ENCODE assay signal across 2 cellular contexts in the genomic region with DNA sequence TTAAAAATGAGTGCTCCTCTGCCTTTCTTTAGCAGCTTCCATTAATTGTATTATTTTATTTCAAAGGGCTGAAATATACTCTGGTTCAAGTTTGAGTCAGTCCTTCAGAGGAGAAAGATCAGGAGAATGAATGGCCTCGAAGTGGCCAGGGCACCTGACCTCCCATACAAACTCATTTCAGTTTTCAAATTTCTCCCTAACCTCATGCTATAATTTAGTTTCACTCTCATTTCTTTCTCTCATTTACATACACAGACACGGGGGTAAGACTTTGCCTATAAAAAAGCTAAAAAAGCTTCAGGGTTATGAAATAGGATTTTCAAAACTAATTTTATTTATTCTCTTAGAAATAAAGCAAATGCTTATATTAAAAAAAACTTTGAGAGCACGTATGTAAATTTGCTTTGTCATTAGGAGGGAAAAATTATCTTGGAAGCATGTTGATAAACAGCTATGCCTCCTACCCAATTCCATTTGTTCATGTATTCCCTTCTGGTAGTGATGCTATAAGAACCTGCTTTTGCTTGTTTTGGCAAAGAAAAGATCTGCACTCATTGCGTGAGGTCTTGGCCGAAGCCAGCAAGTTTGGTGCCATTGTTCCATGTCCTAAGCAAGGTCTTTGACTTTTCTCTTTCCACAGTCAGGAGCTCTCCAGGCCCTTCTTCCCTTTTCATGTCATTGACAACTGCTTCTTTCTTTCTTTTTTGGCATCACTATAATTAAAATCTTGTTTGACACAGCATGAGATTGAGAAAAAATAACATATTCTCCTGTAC.
A peak's percentile ranks its signal among the peaks of the same experiment; 100 is the strongest.
TF ChIP-seq lines count a peak whose summit lies in the region.

No MANE protein-coding gene starts in this region.

TF ChIP-seq in liver, 16 proteins besides CTCF, POLR2A, EP300 and RAD21:
- TF ChIP-seq, protein P1, sequence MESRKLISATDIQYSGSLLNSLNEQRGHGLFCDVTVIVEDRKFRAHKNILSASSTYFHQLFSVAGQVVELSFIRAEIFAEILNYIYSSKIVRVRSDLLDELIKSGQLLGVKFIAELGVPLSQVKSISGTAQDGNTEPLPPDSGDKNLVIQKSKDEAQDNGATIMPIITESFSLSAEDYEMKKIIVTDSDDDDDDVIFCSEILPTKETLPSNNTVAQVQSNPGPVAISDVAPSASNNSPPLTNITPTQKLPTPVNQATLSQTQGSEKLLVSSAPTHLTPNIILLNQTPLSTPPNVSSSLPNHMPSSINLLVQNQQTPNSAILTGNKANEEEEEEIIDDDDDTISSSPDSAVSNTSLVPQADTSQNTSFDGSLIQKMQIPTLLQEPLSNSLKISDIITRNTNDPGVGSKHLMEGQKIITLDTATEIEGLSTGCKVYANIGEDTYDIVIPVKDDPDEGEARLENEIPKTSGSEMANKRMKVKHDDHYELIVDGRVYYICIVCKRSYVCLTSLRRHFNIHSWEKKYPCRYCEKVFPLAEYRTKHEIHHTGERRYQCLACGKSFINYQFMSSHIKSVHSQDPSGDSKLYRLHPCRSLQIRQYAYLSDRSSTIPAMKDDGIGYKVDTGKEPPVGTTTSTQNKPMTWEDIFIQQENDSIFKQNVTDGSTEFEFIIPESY (IDR thresholded peaks at IDR 0.05), result no peak
- TF ChIP-seq NR2F2 (IDR thresholded peaks at IDR 0.05) (no peak), HNF4G (IDR thresholded peaks at IDR 0.05) (no peak), RXRA (IDR thresholded peaks at IDR 0.05) (peak in 1 of 2 donors; percentile 53), FOXA1 (IDR thresholded peaks at IDR 0.05) (no peak), TAF1 (conservative IDR thresholded peaks at IDR 0.05) (no peak), FOXA2 (IDR thresholded peaks at IDR 0.05) (no peak), HNF4A (conservative IDR thresholded peaks at IDR 0.05) (peak in 1 of 2 donors; percentile 51), YY1 (IDR thresholded peaks at IDR 0.05) (peak; percentile 52), SP1 (IDR thresholded peaks at IDR 0.05) (no peak), GABPA (IDR thresholded peaks at IDR 0.05 in 1 of 2, conservative IDR thresholded peaks at IDR 0.05 in 1 of 2) (no peak), JUND (IDR thresholded peaks at IDR 0.05) (no peak), EGR1 (IDR thresholded peaks at IDR 0.05; ENCODE audit: low read depth in 2 of 2) (no peak)
- TF ChIP-seq, protein P2, sequence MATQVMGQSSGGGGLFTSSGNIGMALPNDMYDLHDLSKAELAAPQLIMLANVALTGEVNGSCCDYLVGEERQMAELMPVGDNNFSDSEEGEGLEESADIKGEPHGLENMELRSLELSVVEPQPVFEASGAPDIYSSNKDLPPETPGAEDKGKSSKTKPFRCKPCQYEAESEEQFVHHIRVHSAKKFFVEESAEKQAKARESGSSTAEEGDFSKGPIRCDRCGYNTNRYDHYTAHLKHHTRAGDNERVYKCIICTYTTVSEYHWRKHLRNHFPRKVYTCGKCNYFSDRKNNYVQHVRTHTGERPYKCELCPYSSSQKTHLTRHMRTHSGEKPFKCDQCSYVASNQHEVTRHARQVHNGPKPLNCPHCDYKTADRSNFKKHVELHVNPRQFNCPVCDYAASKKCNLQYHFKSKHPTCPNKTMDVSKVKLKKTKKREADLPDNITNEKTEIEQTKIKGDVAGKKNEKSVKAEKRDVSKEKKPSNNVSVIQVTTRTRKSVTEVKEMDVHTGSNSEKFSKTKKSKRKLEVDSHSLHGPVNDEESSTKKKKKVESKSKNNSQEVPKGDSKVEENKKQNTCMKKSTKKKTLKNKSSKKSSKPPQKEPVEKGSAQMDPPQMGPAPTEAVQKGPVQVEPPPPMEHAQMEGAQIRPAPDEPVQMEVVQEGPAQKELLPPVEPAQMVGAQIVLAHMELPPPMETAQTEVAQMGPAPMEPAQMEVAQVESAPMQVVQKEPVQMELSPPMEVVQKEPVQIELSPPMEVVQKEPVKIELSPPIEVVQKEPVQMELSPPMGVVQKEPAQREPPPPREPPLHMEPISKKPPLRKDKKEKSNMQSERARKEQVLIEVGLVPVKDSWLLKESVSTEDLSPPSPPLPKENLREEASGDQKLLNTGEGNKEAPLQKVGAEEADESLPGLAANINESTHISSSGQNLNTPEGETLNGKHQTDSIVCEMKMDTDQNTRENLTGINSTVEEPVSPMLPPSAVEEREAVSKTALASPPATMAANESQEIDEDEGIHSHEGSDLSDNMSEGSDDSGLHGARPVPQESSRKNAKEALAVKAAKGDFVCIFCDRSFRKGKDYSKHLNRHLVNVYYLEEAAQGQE (IDR thresholded peaks at IDR 0.05), result peak; percentile 44
- TF ChIP-seq, protein P3, sequence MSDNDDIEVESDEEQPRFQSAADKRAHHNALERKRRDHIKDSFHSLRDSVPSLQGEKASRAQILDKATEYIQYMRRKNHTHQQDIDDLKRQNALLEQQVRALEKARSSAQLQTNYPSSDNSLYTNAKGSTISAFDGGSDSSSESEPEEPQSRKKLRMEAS (IDR thresholded peaks at IDR 0.05), result no peak
- TF ChIP-seq, protein P4, sequence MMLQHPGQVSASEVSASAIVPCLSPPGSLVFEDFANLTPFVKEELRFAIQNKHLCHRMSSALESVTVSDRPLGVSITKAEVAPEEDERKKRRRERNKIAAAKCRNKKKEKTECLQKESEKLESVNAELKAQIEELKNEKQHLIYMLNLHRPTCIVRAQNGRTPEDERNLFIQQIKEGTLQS (IDR thresholded peaks at IDR 0.05), result no peak

TF ChIP-seq in HepG2, 621 proteins besides CTCF, POLR2A, EP300 and RAD21 (continued from another document):
- TF ChIP-seq, protein P5, sequence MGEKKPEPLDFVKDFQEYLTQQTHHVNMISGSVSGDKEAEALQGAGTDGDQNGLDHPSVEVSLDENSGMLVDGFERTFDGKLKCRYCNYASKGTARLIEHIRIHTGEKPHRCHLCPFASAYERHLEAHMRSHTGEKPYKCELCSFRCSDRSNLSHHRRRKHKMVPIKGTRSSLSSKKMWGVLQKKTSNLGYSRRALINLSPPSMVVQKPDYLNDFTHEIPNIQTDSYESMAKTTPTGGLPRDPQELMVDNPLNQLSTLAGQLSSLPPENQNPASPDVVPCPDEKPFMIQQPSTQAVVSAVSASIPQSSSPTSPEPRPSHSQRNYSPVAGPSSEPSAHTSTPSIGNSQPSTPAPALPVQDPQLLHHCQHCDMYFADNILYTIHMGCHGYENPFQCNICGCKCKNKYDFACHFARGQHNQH (CRISPR knock-in tag; IDR thresholded peaks at IDR 0.05), result no peak
- no peak for TF ChIP-seq ZNF614 (CRISPR knock-in tag; IDR thresholded peaks at IDR 0.05; ENCODE audit: borderline replicate concordance)
- TF ChIP-seq ZNF570 (CRISPR knock-in tag; IDR thresholded peaks at IDR 0.05; ENCODE audit: borderline replicate concordance), result no peak
- TF ChIP-seq ZNF562 (CRISPR knock-in tag; IDR thresholded peaks at IDR 0.05; ENCODE audit: borderline replicate concordance), result no peak
- no peak for TF ChIP-seq ZNF451 (CRISPR knock-in tag; IDR thresholded peaks at IDR 0.05)
- no peak for TF ChIP-seq HOXA3 (CRISPR knock-in tag; IDR thresholded peaks at IDR 0.05)
- no peak for TF ChIP-seq ZSCAN20 (CRISPR knock-in tag; IDR thresholded peaks at IDR 0.05; ENCODE audit: borderline replicate concordance)
- TF ChIP-seq HES4 (CRISPR knock-in tag; IDR thresholded peaks at IDR 0.05; ENCODE audit: borderline replicate concordance), result no peak
- TF ChIP-seq MXD4 (CRISPR knock-in tag; IDR thresholded peaks at IDR 0.05), result no peak
- TF ChIP-seq, protein P6, sequence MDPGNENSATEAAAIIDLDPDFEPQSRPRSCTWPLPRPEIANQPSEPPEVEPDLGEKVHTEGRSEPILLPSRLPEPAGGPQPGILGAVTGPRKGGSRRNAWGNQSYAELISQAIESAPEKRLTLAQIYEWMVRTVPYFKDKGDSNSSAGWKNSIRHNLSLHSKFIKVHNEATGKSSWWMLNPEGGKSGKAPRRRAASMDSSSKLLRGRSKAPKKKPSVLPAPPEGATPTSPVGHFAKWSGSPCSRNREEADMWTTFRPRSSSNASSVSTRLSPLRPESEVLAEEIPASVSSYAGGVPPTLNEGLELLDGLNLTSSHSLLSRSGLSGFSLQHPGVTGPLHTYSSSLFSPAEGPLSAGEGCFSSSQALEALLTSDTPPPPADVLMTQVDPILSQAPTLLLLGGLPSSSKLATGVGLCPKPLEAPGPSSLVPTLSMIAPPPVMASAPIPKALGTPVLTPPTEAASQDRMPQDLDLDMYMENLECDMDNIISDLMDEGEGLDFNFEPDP (CRISPR knock-in tag; conservative IDR thresholded peaks at IDR 0.05), result no peak
TF ChIP-seq in HepG2: peak in this region for 0.
